ENCODE assay signal across 9 cellular contexts in the genomic region with DNA sequence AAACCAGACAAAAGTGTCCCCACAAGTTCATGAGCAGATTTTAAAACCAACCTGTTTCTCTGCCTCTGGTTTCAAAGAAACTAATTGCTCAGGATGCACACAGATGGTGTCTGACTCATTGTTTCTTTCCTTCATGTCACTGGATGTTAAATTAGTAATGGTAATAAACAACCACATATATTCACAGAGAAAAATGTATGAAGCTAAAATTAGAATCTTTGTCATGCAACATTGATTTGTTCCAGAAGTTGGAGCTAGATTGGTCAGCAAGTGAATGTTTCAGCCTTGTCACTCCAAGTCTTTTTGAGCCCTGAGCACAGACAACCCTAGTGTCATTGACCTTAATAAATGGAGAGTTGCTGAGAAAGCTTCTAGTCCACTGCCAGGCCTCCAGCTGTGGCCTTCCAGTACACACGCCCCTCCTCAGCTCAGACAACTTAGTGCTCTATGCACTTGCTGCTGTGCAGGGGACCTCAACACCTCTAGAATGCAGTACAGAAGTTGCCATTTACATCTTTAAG.
DNase-seq lines count a peak whose midpoint lies in the region; ATAC-seq and TF ChIP-seq lines count a peak whose summit lies in the region.
"Had no signal": no experiment of that assay in that cellular context is flagged by ENCODE, and none has a peak within 500 bp of the region (broad histone marks: within the 10 kb centered on the region; RNA-seq: fewer than 3 reads in every experiment).

No MANE protein-coding gene starts in this region.

- no peak overlapping the region for H3K4me3 ChIP-seq in A673 (ENCODE audit: low read depth, low read length, poor library complexity, severe bottlenecking)
- H3K4me3 ChIP-seq in heart left ventricle = no peak overlapping the region

- no peaks in the 10 kb centered on the region for H3K36me3 Mint-ChIP-seq in activated CD4-positive, alpha-beta memory T cell treated with anti-CD3 and anti-CD28 coated beads for 36 hours

- ATAC-seq in GM21447 (IDR thresholded peaks at IDR 0.05; ENCODE audit: unreplicated experiment) (peak; percentile 59), heart left ventricle (peak in 3 of 4 donors; percentile 41 to 76 (median 54)), HG02870 (IDR thresholded peaks at IDR 0.05; ENCODE audit: unreplicated experiment) (no peak), GM21515 (IDR thresholded peaks at IDR 0.05; ENCODE audit: unreplicated experiment) (no peak)

- no peaks in the 10 kb centered on the region for H3K27me3 ChIP-seq in A673 (replicated peaks; ENCODE audit: insufficient read depth, low read depth, low read length, poor library complexity)
- H3K27me3 ChIP-seq in heart left ventricle = no peaks in the 10 kb centered on the region

- CTCF ChIA-PET in A673 (lab: Charles Lee) = no interaction called here
- CTCF ChIA-PET in activated CD4-positive, alpha-beta memory T cell treated with anti-CD3 and anti-CD28 coated beads for 36 hours (lab: Charles Lee) = interaction anchor here (0.7 to 3.5 kb wide), 8 partner anchors 17 to 308 kb away, joined by 3 to 21 read pairs (median 4); partner anchors contain the start of gene NAMPT

- intact Hi-C loops in A673 (cut with micrococcal nuclease; ENCODE audit: unreplicated experiment) (no loop called here), heart left ventricle (cut with DNase I) (no loop called here)
- intact Hi-C loops in activated CD4-positive, alpha-beta memory T cell treated with anti-CD3 and anti-CD28 coated beads for 36 hours (cut with micrococcal nuclease) = loop anchor here (1.0 to 2.0 kb wide), 6 partner anchors 60 to 288 kb away; no protein-coding TSS in a partner anchor

- DNase-seq in A673 (ENCODE audit: low spot score) (peak; percentile 14), heart left ventricle (no peak), GM19240 (ENCODE audit: insufficient read length, low spot score) (no peak), NCI-H345 (lab: John Stamatoyannopoulos, UW) (no peak)
- peak; percentile 22 for DNase-seq in activated CD4-positive, alpha-beta memory T cell treated with anti-CD3 and anti-CD28 coated beads for 36 hours
- DNase-seq: activated gamma-delta T cell had no signal

- H3K4me1 ChIP-seq in A673 (ENCODE audit: insufficient read depth, low read length, poor library complexity, severe bottlenecking) (peaks cover 6% of the 10 kb centered on the region), heart left ventricle (peaks cover 0 to 15% (median 5%) of the 10 kb centered on the region in 12 donors)

- POLR2A ChIA-PET in A673 (lab: Charles Lee; ENCODE audit: low non-redundant PET) = no interaction called here
- POLR2A ChIA-PET in activated CD4-positive, alpha-beta memory T cell treated with anti-CD3 and anti-CD28 coated beads for 36 hours (lab: Charles Lee) = interaction anchor here (0.9 to 2.5 kb wide), 9 partner anchors 9 to 1472 kb away, joined by 3 to 22 read pairs (median 3); partner anchors contain the start of gene NAMPT

- 69 to 83% (median 74%) methylated on average over 1 of the region's 1 CpG for WGBS in heart left ventricle, 4 donors

- no TSS peak for BruUV-seq in A673 (replicated peaks; lab: Mats Ljungman, UMichigan)

- H3K9me3 Mint-ChIP-seq in activated CD4-positive, alpha-beta memory T cell treated with anti-CD3 and anti-CD28 coated beads for 36 hours = peaks cover 3% of the 10 kb centered on the region

- H3K4me3 Mint-ChIP-seq in activated CD4-positive, alpha-beta memory T cell treated with anti-CD3 and anti-CD28 coated beads for 36 hours = no peak overlapping the region

- H3K4me1 Mint-ChIP-seq in activated CD4-positive, alpha-beta memory T cell treated with anti-CD3 and anti-CD28 coated beads for 36 hours (ENCODE audit: low read depth) = peaks cover 58% of the 10 kb centered on the region

- H3K36me3 ChIP-seq in A673 (ENCODE audit: insufficient read depth, low read length, poor library complexity, severe bottlenecking) (no peaks in the 10 kb centered on the region), heart left ventricle (no peaks in the 10 kb centered on the region)

- no peak for TF ChIP-seq POLR2A in heart left ventricle (IDR thresholded peaks at IDR 0.05)

- TF ChIP-seq CTCF in A673 (conservative IDR thresholded peaks at IDR 0.05; ENCODE audit: low read depth, low read length) (no peak), heart left ventricle (IDR thresholded peaks at IDR 0.05) (no peak)

- peaks cover 18% of the 10 kb centered on the region for H3K27me3 Mint-ChIP-seq in activated CD4-positive, alpha-beta memory T cell treated with anti-CD3 and anti-CD28 coated beads for 36 hours

- H3K9me3 ChIP-seq in A673 (ENCODE audit: low read depth, low read length, poor library complexity, severe bottlenecking) = no peaks in the 10 kb centered on the region
- H3K9me3 ChIP-seq in heart left ventricle = peaks cover 0 to 3% (median 0%) of the 10 kb centered on the region in 12 donors

- peak overlapping the region; percentile 78 for H3K27ac Mint-ChIP-seq in activated CD4-positive, alpha-beta memory T cell treated with anti-CD3 and anti-CD28 coated beads for 36 hours

- H3K27ac ChIP-seq in A673 (ENCODE audit: low read depth, low read length, poor library complexity, severe bottlenecking) = no peak overlapping the region
- H3K27ac ChIP-seq in heart left ventricle = peak overlapping the region in 5 of 12 donors; percentile 7 to 43 (median 27)

Comparison
In these comparisons a context has a peak if more than half of its experiments do, and no peak if none do; other contexts are left out.
1. DNase-seq: peak in A673 (single experiment) and activated CD4-positive, alpha-beta memory T cell treated with anti-CD3 and anti-CD28 coated beads for 36 hours (single experiment); none in heart left ventricle (0 of 5), GM19240 (single experiment) and NCI-H345 (single experiment).
2. ATAC-seq: peak in GM21447 (single experiment) and heart left ventricle (3 of 4); none in HG02870 (single experiment) and GM21515 (single experiment).